Comparison of ENCODE assay signal across 21 cellular contexts in the genomic region with DNA sequence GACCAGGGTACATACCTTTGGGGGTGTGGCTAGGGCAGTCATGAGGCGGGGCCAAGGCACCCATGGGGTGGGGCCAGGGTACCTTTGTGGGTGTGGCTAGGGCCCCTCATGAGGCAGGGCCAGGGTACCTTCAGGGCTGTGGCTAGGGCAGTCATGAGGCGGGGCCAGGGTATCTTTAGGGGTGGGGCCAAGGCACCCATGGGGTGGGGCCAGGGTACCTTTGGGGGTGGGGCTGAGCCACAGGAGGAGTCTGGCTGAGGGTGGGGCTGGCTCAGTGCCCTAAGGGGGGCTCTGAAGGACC. TPM values are rescaled to one million over a fixed set of nuclear protein-coding genes. Genes with fewer than 3 reads are reported as not detected.
DNase-seq lines count a peak whose midpoint lies in the region; ATAC-seq, FAIRE-seq and TF ChIP-seq lines count a peak whose summit lies in the region.
"Had no signal": no experiment of that assay in that cellular context is flagged by ENCODE, and none has a peak within 500 bp of the region (broad histone marks: within the 10 kb centered on the region; RNA-seq: fewer than 3 reads in every experiment).

No MANE protein-coding gene starts in this region.

- CTCF ChIA-PET in HepG2 (lab: Yijun Ruan, JAX; ENCODE audit: low intra/inter-chr PET ratio, low total read pairs): no interaction called here

- TF ChIP-seq CTCF in GM12865 (IDR thresholded peaks at IDR 0.05; ENCODE audit: insufficient read depth, low read depth, low read length, missing control alignments) (no peak), foreskin keratinocyte (conservative IDR thresholded peaks at IDR 0.05) (no peak), HepG2 (CRISPR knock-in tag; IDR thresholded peaks at IDR 0.05) (no peak)

- no peak overlapping the region for H3K9ac ChIP-seq in HepG2 (ENCODE audit: insufficient read depth, low read depth, low read length)

- 100% methylated on average over 1 of the region's 2 CpGs for WGBS in HepG2 (ENCODE audit: low lambda C conversion rate)
- WGBS in right cardiac atrium: 100% methylated on average over 2 of the region's 2 CpGs

- in situ Hi-C loops in HepG2 (cut with HindIII; ENCODE audit: extremely low pct_ligation_motif_present, low pct_unique_long_range_greater_than_20kb): no loop called here

- TF ChIP-seq EP300 in HepG2 (IDR thresholded peaks at IDR 0.05; ENCODE audit: low read depth in 2 of 2, low read length in 2 of 2) (no peak), HepG2 (CRISPR knock-in tag; IDR thresholded peaks at IDR 0.05; ENCODE audit: borderline replicate concordance) (no peak)

- no peaks in the 10 kb centered on the region for H3K4me1 ChIP-seq in foreskin keratinocyte
- no peaks in the 10 kb centered on the region for H3K4me1 ChIP-seq in HepG2 (ENCODE audit: insufficient read depth, low read length)
- no peaks in the 10 kb centered on the region for H3K4me1 ChIP-seq in right cardiac atrium (ENCODE audit: control insufficient read depth, insufficient read depth, low read length)

- no peak for TF ChIP-seq POLR2A in HepG2 (IDR thresholded peaks at IDR 0.05; ENCODE audit: insufficient read depth in 1 of 2, low read depth in 2 of 2, low read length in 2 of 2)

- 0 out of 5 replicates have a peak, but pooled peaks cover 1 to 2% of the 10 kb centered on the region in 2 experiments for H3K36me3 ChIP-seq in HepG2 (replicated peaks in 1 of 2; ENCODE audit: control insufficient read depth in 1 of 2, insufficient read depth in 2 of 2, low read length in 2 of 2)

- no TSS peak for BruUV-seq in HepG2 (replicated peaks; lab: Mats Ljungman, UMichigan)

- H3K9me3 ChIP-seq in HepG2 (ENCODE audit: low read length) (no peaks in the 10 kb centered on the region), right cardiac atrium (ENCODE audit: control insufficient read depth, low read length) (no peaks in the 10 kb centered on the region)

- no peak overlapping the region for H2AFZ ChIP-seq in HepG2 (ENCODE audit: low read length)
- H2AFZ ChIP-seq: PC-9 had no signal

- POLR2A ChIA-PET in HepG2 (lab: Yijun Ruan, JAX): no interaction called here

- H3K4me3 ChIP-seq in GM12865 (ENCODE audit: low read depth, low read length) (no peak overlapping the region), HepG2 (replicated peaks in 1 of 3; ENCODE audit: insufficient read depth in 1 of 3, low read depth in 2 of 3, low read length in 3 of 3) (no peak overlapping the region), right cardiac atrium (ENCODE audit: low read length) (no peak overlapping the region)
- H3K4me3 ChIP-seq: PC-9 had no signal

- no peaks in the 10 kb centered on the region for H4K20me1 ChIP-seq in HepG2 (ENCODE audit: insufficient read depth, low read length)

- intact Hi-C loops in HepG2 (cut with micrococcal nuclease; ENCODE audit: unreplicated experiment): no loop called here
- intact Hi-C loops in right cardiac atrium (cut with DNase I): no loop called here

- H3K27ac ChIP-seq in foreskin keratinocyte (no peak overlapping the region), HepG2 (ENCODE audit: extremely low read length, insufficient read depth, low read length) (no peak overlapping the region), right cardiac atrium (ENCODE audit: low read length) (no peak overlapping the region)
- H3K27ac ChIP-seq: HL-60, PC-9 had no signal

- H3K27me3 ChIP-seq in foreskin keratinocyte: peaks cover 29% of the 10 kb centered on the region
- peaks cover 8 to 14% of the 10 kb centered on the region in 2 experiments for H3K27me3 ChIP-seq in HepG2 (ENCODE audit: control insufficient read depth in 1 of 2, insufficient read depth in 2 of 2, low read length in 2 of 2)
- no peaks in the 10 kb centered on the region for H3K27me3 ChIP-seq in right cardiac atrium (ENCODE audit: control insufficient read depth, insufficient read depth)

- FAIRE-seq in HepG2 (lab: Jason Lieb, UNC): no peak
- FAIRE-seq: A204.1, GM12892 had no signal

- peak; percentile 40 for DNase-seq in NCI-H146 (lab: John Stamatoyannopoulos, UW)
- no peak for DNase-seq in NCI-H146 treated with DMSO at 0.1 percent for 48 hours (lab: John Stamatoyannopoulos, UW; ENCODE audit: unreplicated experiment)
- DNase-seq in GM12865 (ENCODE audit: low read depth): peak; percentile 51
- peak; percentile 39 for DNase-seq in SW480 (ENCODE audit: low spot score)
- no peak for DNase-seq in foreskin keratinocyte
- no peak for DNase-seq in C1 segment of cervical spinal cord (lab: John Stamatoyannopoulos, UW)
- DNase-seq in HepG2 (ENCODE audit: low spot score): no peak
- DNase-seq in right cardiac atrium: no peak
- DNase-seq: activated effector memory CD4-positive, alpha-beta T cell treated with anti-CD3 and anti-CD28 coated beads, Interleukin-2, amount 50 U/mL, for 16 hours; CD4-positive, CD25-positive, alpha-beta regulatory T cell; cortex of kidney; erythroblast; NCI-H1436 had no signal

- no peak overlapping the region for H3K4me2 ChIP-seq in HepG2 (ENCODE audit: low read depth, low read length)

- peak; percentile 15 for ATAC-seq in foreskin keratinocyte
- ATAC-seq in HepG2: no peak
- ATAC-seq in right cardiac atrium: no peak

- no peak for TF ChIP-seq RAD21 in HepG2 (CRISPR knock-in tag; IDR thresholded peaks at IDR 0.05)

- H3K79me2 ChIP-seq in HepG2 (ENCODE audit: insufficient read depth, low read length): no peaks in the 10 kb centered on the region

RNA-seq across cellular contexts. Expression of a gene that starts 3.5 kb away (rescaled TPM):
- total RNA-seq in foreskin keratinocyte (not detected in 2 replicates), HepG2 (2016; rRNA removed; fragmentation: Illumina TruSeq; extraction: Trizol) (not detected in 2 replicates), right cardiac atrium (not detected)
- polyA plus RNA-seq in foreskin keratinocyte (not detected in 2 replicates), HepG2 (2011; rRNA removed) (not detected in 2 replicates), right cardiac atrium (not detected)
- not detected in 2 replicates for total RNA-seq in HepG2 (2016; cell fraction: cytosol; rRNA removed; fragmentation: Illumina TruSeq; extraction: Trizol; ENCODE audit: low read depth)
- total RNA-seq in HepG2 (2016; cell fraction: insoluble cytoplasmic fraction; rRNA removed; fragmentation: Illumina TruSeq; extraction: Trizol): not detected in 2 replicates
- total RNA-seq in HepG2 (2016; cell fraction: membrane; rRNA removed; fragmentation: Illumina TruSeq; extraction: Trizol): not detected in 2 replicates
- not detected in 2 replicates for total RNA-seq in HepG2 (2016; cell fraction: nucleus; rRNA removed; fragmentation: Illumina TruSeq; extraction: Trizol)
- polyA plus RNA-seq in HepG2 (2011; cell fraction: cytosol; rRNA removed): not detected in 2 replicates
- not detected in 2 replicates for polyA plus RNA-seq in HepG2 (2011; cell fraction: nucleus; rRNA removed)
- not detected in 2 replicates for polyA plus RNA-seq in HepG2 (2012)
- polyA plus RNA-seq in HepG2 (2016; cell fraction: cytosol; fragmentation: Illumina TruSeq; extraction: Trizol; ENCODE audit: low read depth): not detected in 2 replicates
- polyA plus RNA-seq in HepG2 (2016; cell fraction: insoluble cytoplasmic fraction; fragmentation: Illumina TruSeq; extraction: Trizol; ENCODE audit: low read depth): not detected in 2 replicates
- polyA plus RNA-seq in HepG2 (2016; cell fraction: membrane; fragmentation: Illumina TruSeq; extraction: Trizol; ENCODE audit: low read depth): not detected in 2 replicates
- not detected in 2 replicates for polyA plus RNA-seq in HepG2 (2016; cell fraction: nucleus; fragmentation: Illumina TruSeq; extraction: Trizol; ENCODE audit: insufficient read depth, low read depth)
- not detected in 2 replicates for polyA minus RNA-seq in HepG2 (2011; rRNA and poly(A)+ RNA removed; ENCODE audit: low replicate concordance)
- not detected in 2 replicates for polyA minus RNA-seq in HepG2 (2011; cell fraction: cytosol; rRNA and poly(A)+ RNA removed)
- not detected in 2 replicates for polyA minus RNA-seq in HepG2 (2011; cell fraction: nucleus; rRNA and poly(A)+ RNA removed)
- total RNA-seq: CD4-positive, CD25-positive, alpha-beta regulatory T cell; kidney epithelial cell; mucosa of gallbladder; NCI-H460; osteocyte; PC-9 had no signal
- polyA plus RNA-seq: CD4-positive, CD25-positive, alpha-beta regulatory T cell had no signal

RNA-seq across cellular contexts. Expression of a gene that starts 8.7 kb away (rescaled TPM):
- total RNA-seq in foreskin keratinocyte (35.6 and 41.4 TPM in 2 replicates), HepG2 (2016; rRNA removed; fragmentation: Illumina TruSeq; extraction: Trizol) (8.8 and 22.9 TPM in 2 replicates), right cardiac atrium (1 to 10 TPM; 4.0 to 6.9 (median 4.9) TPM)
- polyA plus RNA-seq in foreskin keratinocyte (42.3 and 47.2 TPM in 2 replicates), HepG2 (2011; rRNA removed) (7.3 and 8.6 TPM in 2 replicates), right cardiac atrium (3.4 TPM)
- total RNA-seq in HepG2 (2016; cell fraction: cytosol; rRNA removed; fragmentation: Illumina TruSeq; extraction: Trizol; ENCODE audit: low read depth): 14.2 and 15.9 TPM in 2 replicates
- total RNA-seq in HepG2 (2016; cell fraction: insoluble cytoplasmic fraction; rRNA removed; fragmentation: Illumina TruSeq; extraction: Trizol): 7.3 and 24.5 TPM in 2 replicates
- 5.5 and 6.8 TPM in 2 replicates for total RNA-seq in HepG2 (2016; cell fraction: membrane; rRNA removed; fragmentation: Illumina TruSeq; extraction: Trizol)
- 26.2 and 31.2 TPM in 2 replicates for total RNA-seq in HepG2 (2016; cell fraction: nucleus; rRNA removed; fragmentation: Illumina TruSeq; extraction: Trizol)
- 2.5 and 6.5 TPM in 2 replicates for polyA plus RNA-seq in HepG2 (2011; cell fraction: cytosol; rRNA removed)
- polyA plus RNA-seq in HepG2 (2011; cell fraction: nucleus; rRNA removed): 145 and 298 TPM in 2 replicates
- polyA plus RNA-seq in HepG2 (2012): 6.6 and 11.8 TPM in 2 replicates
- polyA plus RNA-seq in HepG2 (2016; cell fraction: cytosol; fragmentation: Illumina TruSeq; extraction: Trizol; ENCODE audit: low read depth): 2.3 and 2.5 TPM in 2 replicates
- polyA plus RNA-seq in HepG2 (2016; cell fraction: insoluble cytoplasmic fraction; fragmentation: Illumina TruSeq; extraction: Trizol; ENCODE audit: low read depth): 6.8 and 7.7 TPM in 2 replicates
- 3.5 and 4.5 TPM in 2 replicates for polyA plus RNA-seq in HepG2 (2016; cell fraction: membrane; fragmentation: Illumina TruSeq; extraction: Trizol; ENCODE audit: low read depth)
- polyA plus RNA-seq in HepG2 (2016; cell fraction: nucleus; fragmentation: Illumina TruSeq; extraction: Trizol; ENCODE audit: insufficient read depth, low read depth): 103 and 115 TPM in 2 replicates
- 8.2 and 13.0 TPM in 2 replicates for polyA minus RNA-seq in HepG2 (2011; rRNA and poly(A)+ RNA removed; ENCODE audit: low replicate concordance)
- 2.4 and 3.9 TPM in 2 replicates for polyA minus RNA-seq in HepG2 (2011; cell fraction: cytosol; rRNA and poly(A)+ RNA removed)
- polyA minus RNA-seq in HepG2 (2011; cell fraction: nucleus; rRNA and poly(A)+ RNA removed): 7.5 and 12.4 TPM in 2 replicates

RNA-seq across cellular contexts. Expression of a gene that starts 8.9 kb away (rescaled TPM):
- total RNA-seq in foreskin keratinocyte (36.7 and 40.3 TPM in 2 replicates), HepG2 (2016; rRNA removed; fragmentation: Illumina TruSeq; extraction: Trizol) (22.4 and 26.2 TPM in 2 replicates), right cardiac atrium (10 to 100 TPM in 2 of 4 donors, 1 to 10 TPM in 2; 9.3 to 11.8 (median 9.9) TPM)
- polyA plus RNA-seq in foreskin keratinocyte (41.0 and 45.4 TPM in 2 replicates), HepG2 (2011; rRNA removed) (13.1 and 15.9 TPM in 2 replicates), right cardiac atrium (11.5 TPM)
- 18.7 and 21.8 TPM in 2 replicates for total RNA-seq in HepG2 (2016; cell fraction: cytosol; rRNA removed; fragmentation: Illumina TruSeq; extraction: Trizol; ENCODE audit: low read depth)
- total RNA-seq in HepG2 (2016; cell fraction: insoluble cytoplasmic fraction; rRNA removed; fragmentation: Illumina TruSeq; extraction: Trizol): 20.2 and 24.6 TPM in 2 replicates
- 34.6 and 36.7 TPM in 2 replicates for total RNA-seq in HepG2 (2016; cell fraction: membrane; rRNA removed; fragmentation: Illumina TruSeq; extraction: Trizol)
- 13.4 and 16.9 TPM in 2 replicates for total RNA-seq in HepG2 (2016; cell fraction: nucleus; rRNA removed; fragmentation: Illumina TruSeq; extraction: Trizol)
- polyA plus RNA-seq in HepG2 (2011; cell fraction: cytosol; rRNA removed): 11.8 and 20.0 TPM in 2 replicates
- 47.0 and 47.2 TPM in 2 replicates for polyA plus RNA-seq in HepG2 (2011; cell fraction: nucleus; rRNA removed)
- polyA plus RNA-seq in HepG2 (2012): 6.9 and 11.4 TPM in 2 replicates
- 23.0 and 24.2 TPM in 2 replicates for polyA plus RNA-seq in HepG2 (2016; cell fraction: cytosol; fragmentation: Illumina TruSeq; extraction: Trizol; ENCODE audit: low read depth)
- 22.5 and 24.4 TPM in 2 replicates for polyA plus RNA-seq in HepG2 (2016; cell fraction: insoluble cytoplasmic fraction; fragmentation: Illumina TruSeq; extraction: Trizol; ENCODE audit: low read depth)
- 32.9 and 33.9 TPM in 2 replicates for polyA plus RNA-seq in HepG2 (2016; cell fraction: membrane; fragmentation: Illumina TruSeq; extraction: Trizol; ENCODE audit: low read depth)
- 29.7 and 35.5 TPM in 2 replicates for polyA plus RNA-seq in HepG2 (2016; cell fraction: nucleus; fragmentation: Illumina TruSeq; extraction: Trizol; ENCODE audit: insufficient read depth, low read depth)
- polyA minus RNA-seq in HepG2 (2011; rRNA and poly(A)+ RNA removed; ENCODE audit: low replicate concordance): 20.0 and 21.5 TPM in 2 replicates
- polyA minus RNA-seq in HepG2 (2011; cell fraction: cytosol; rRNA and poly(A)+ RNA removed): 9.3 and 9.6 TPM in 2 replicates
- polyA minus RNA-seq in HepG2 (2011; cell fraction: nucleus; rRNA and poly(A)+ RNA removed): 8.9 and 13.2 TPM in 2 replicates

RNA-seq across cellular contexts. Expression of a gene that starts 36.5 kb away (rescaled TPM):
- total RNA-seq in foreskin keratinocyte: 21.3 and 72.9 TPM in 2 replicates
- 27.7 and 91.0 TPM in 2 replicates for polyA plus RNA-seq in foreskin keratinocyte
- 0.72 and 2.0 TPM in 2 replicates for total RNA-seq in HepG2 (2016; rRNA removed; fragmentation: Illumina TruSeq; extraction: Trizol)
- 0.30 TPM in 1 of 2 replicates, not detected in the other for total RNA-seq in HepG2 (2016; cell fraction: cytosol; rRNA removed; fragmentation: Illumina TruSeq; extraction: Trizol; ENCODE audit: low read depth)
- total RNA-seq in HepG2 (2016; cell fraction: insoluble cytoplasmic fraction; rRNA removed; fragmentation: Illumina TruSeq; extraction: Trizol): 1.2 and 2.1 TPM in 2 replicates
- total RNA-seq in HepG2 (2016; cell fraction: membrane; rRNA removed; fragmentation: Illumina TruSeq; extraction: Trizol): 0.31 and 0.38 TPM in 2 replicates
- 1.1 and 2.5 TPM in 2 replicates for total RNA-seq in HepG2 (2016; cell fraction: nucleus; rRNA removed; fragmentation: Illumina TruSeq; extraction: Trizol)
- polyA plus RNA-seq in HepG2 (2011; rRNA removed): 2.3 and 3.0 TPM in 2 replicates
- 1.1 and 1.5 TPM in 2 replicates for polyA plus RNA-seq in HepG2 (2011; cell fraction: cytosol; rRNA removed)
- polyA plus RNA-seq in HepG2 (2011; cell fraction: nucleus; rRNA removed): 3.7 and 5.0 TPM in 2 replicates
- polyA plus RNA-seq in HepG2 (2012): 3.0 and 3.9 TPM in 2 replicates
- polyA plus RNA-seq in HepG2 (2016; cell fraction: cytosol; fragmentation: Illumina TruSeq; extraction: Trizol; ENCODE audit: low read depth): 0.34 and 0.49 TPM in 2 replicates
- polyA plus RNA-seq in HepG2 (2016; cell fraction: insoluble cytoplasmic fraction; fragmentation: Illumina TruSeq; extraction: Trizol; ENCODE audit: low read depth): 0.61 and 0.67 TPM in 2 replicates
- 0.44 and 0.46 TPM in 2 replicates for polyA plus RNA-seq in HepG2 (2016; cell fraction: membrane; fragmentation: Illumina TruSeq; extraction: Trizol; ENCODE audit: low read depth)
- 3.3 and 3.5 TPM in 2 replicates for polyA plus RNA-seq in HepG2 (2016; cell fraction: nucleus; fragmentation: Illumina TruSeq; extraction: Trizol; ENCODE audit: insufficient read depth, low read depth)
- polyA minus RNA-seq in HepG2 (2011; rRNA and poly(A)+ RNA removed; ENCODE audit: low replicate concordance): 1.2 and 15.6 TPM in 2 replicates
- polyA minus RNA-seq in HepG2 (2011; cell fraction: cytosol; rRNA and poly(A)+ RNA removed): 0.79 and 1.8 TPM in 2 replicates
- polyA minus RNA-seq in HepG2 (2011; cell fraction: nucleus; rRNA and poly(A)+ RNA removed): 0.87 and 1.0 TPM in 2 replicates
- total RNA-seq in right cardiac atrium: 1 to 10 TPM in 2 of 4 donors, under 1 TPM in 1, not detected in 1; 0.92 to 3.1 (median 1.0) TPM
- polyA plus RNA-seq in right cardiac atrium: not detected
- total RNA-seq: CD4-positive, CD25-positive, alpha-beta regulatory T cell had no signal
- polyA plus RNA-seq: CD4-positive, CD25-positive, alpha-beta regulatory T cell had no signal

RNA-seq across cellular contexts. Expression of a gene that starts 56.3 kb away (rescaled TPM):
- total RNA-seq in foreskin keratinocyte (34.2 and 34.3 TPM in 2 replicates), HepG2 (2016; rRNA removed; fragmentation: Illumina TruSeq; extraction: Trizol) (16.9 and 21.7 TPM in 2 replicates), right cardiac atrium (10 to 100 TPM; 21.5 to 31.3 (median 23.4) TPM)
- polyA plus RNA-seq in foreskin keratinocyte (34.7 and 34.8 TPM in 2 replicates), HepG2 (2011; rRNA removed) (25.0 and 25.2 TPM in 2 replicates), right cardiac atrium (28.2 TPM)
- total RNA-seq in HepG2 (2016; cell fraction: cytosol; rRNA removed; fragmentation: Illumina TruSeq; extraction: Trizol; ENCODE audit: low read depth): 7.0 and 7.4 TPM in 2 replicates
- 15.6 and 20.7 TPM in 2 replicates for total RNA-seq in HepG2 (2016; cell fraction: insoluble cytoplasmic fraction; rRNA removed; fragmentation: Illumina TruSeq; extraction: Trizol)
- total RNA-seq in HepG2 (2016; cell fraction: membrane; rRNA removed; fragmentation: Illumina TruSeq; extraction: Trizol): 5.7 and 7.5 TPM in 2 replicates
- total RNA-seq in HepG2 (2016; cell fraction: nucleus; rRNA removed; fragmentation: Illumina TruSeq; extraction: Trizol): 14.7 and 17.4 TPM in 2 replicates
- 10.2 and 14.3 TPM in 2 replicates for polyA plus RNA-seq in HepG2 (2011; cell fraction: cytosol; rRNA removed)
- 96.0 and 123 TPM in 2 replicates for polyA plus RNA-seq in HepG2 (2011; cell fraction: nucleus; rRNA removed)
- 12.1 and 17.0 TPM in 2 replicates for polyA plus RNA-seq in HepG2 (2012)
- polyA plus RNA-seq in HepG2 (2016; cell fraction: cytosol; fragmentation: Illumina TruSeq; extraction: Trizol; ENCODE audit: low read depth): 1.3 and 1.4 TPM in 2 replicates
- polyA plus RNA-seq in HepG2 (2016; cell fraction: insoluble cytoplasmic fraction; fragmentation: Illumina TruSeq; extraction: Trizol; ENCODE audit: low read depth): 14.0 TPM in 2 replicates
- polyA plus RNA-seq in HepG2 (2016; cell fraction: membrane; fragmentation: Illumina TruSeq; extraction: Trizol; ENCODE audit: low read depth): 3.2 and 3.5 TPM in 2 replicates
- polyA plus RNA-seq in HepG2 (2016; cell fraction: nucleus; fragmentation: Illumina TruSeq; extraction: Trizol; ENCODE audit: insufficient read depth, low read depth): 31.2 and 33.5 TPM in 2 replicates
- 29.7 and 30.3 TPM in 2 replicates for polyA minus RNA-seq in HepG2 (2011; rRNA and poly(A)+ RNA removed; ENCODE audit: low replicate concordance)
- 6.2 and 6.9 TPM in 2 replicates for polyA minus RNA-seq in HepG2 (2011; cell fraction: cytosol; rRNA and poly(A)+ RNA removed)
- polyA minus RNA-seq in HepG2 (2011; cell fraction: nucleus; rRNA and poly(A)+ RNA removed): 44.2 and 47.5 TPM in 2 replicates

Comparison
In these comparisons a context has a peak if more than half of its experiments do, and no peak if none do; other contexts are left out.
1. DNase-seq: peak in NCI-H146 (single experiment), GM12865 (single experiment) and SW480 (single experiment); none in NCI-H146 treated with DMSO at 0.1 percent for 48 hours (single experiment), foreskin keratinocyte (0 of 2), C1 segment of cervical spinal cord (0 of 14), HepG2 (single experiment) and right cardiac atrium (0 of 3).